26 cellular contexts compared by ENCODE assay signal in the genomic region with DNA sequence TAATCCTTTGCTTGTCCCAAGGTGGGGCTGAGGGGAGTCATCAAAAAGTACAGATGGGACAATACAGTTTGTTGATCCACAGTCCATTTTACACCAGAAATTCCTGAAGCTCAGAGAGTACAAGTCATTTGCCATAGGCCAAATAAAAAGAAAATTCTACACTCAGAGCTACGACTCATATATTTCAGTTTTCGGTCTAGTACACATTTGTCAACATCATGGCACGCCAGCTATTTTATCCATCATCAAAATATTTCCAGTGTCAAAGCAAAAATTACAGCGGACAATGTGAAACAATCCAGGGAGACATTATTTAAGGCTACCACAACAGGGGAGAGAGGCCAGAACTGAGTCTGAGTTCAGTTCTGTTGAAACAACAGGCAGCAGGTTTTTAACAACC.
DNase-seq lines count a peak whose midpoint lies in the region; ATAC-seq and TF ChIP-seq lines count a peak whose summit lies in the region.
"Had no signal": no experiment of that assay in that cellular context is flagged by ENCODE, and none has a peak within 500 bp of the region (broad histone marks: within the 10 kb centered on the region; RNA-seq: fewer than 3 reads in every experiment).

No MANE protein-coding gene starts in this region.

- no peaks in the 10 kb centered on the region for H3K79me2 ChIP-seq in trophoblast cell (ENCODE audit: control insufficient read depth, insufficient read depth, low read length, poor library complexity)

- no peak overlapping the region for H2BK12ac ChIP-seq in trophoblast cell (ENCODE audit: low read length)

- TF ChIP-seq CTCF in VCaP (conservative IDR thresholded peaks at IDR 0.05) (no peak), fibroblast of the aortic adventitia (IDR thresholded peaks at IDR 0.05; ENCODE audit: insufficient read depth, low read length) (no peak), psoas muscle (IDR thresholded peaks at IDR 0.05) (no peak)

- H3K9ac ChIP-seq in trophoblast cell (ENCODE audit: low read length), result no peak overlapping the region
- H3K9ac ChIP-seq: BLaER1 had no signal

- no peak for ATAC-seq in psoas muscle
- ATAC-seq: HCT116 had no signal

- H3K23ac ChIP-seq in trophoblast cell (ENCODE audit: low read length), result no peak overlapping the region

- no peak overlapping the region for H2BK120ac ChIP-seq in trophoblast cell (ENCODE audit: insufficient read depth, low read length, poor library complexity)

- no peaks in the 10 kb centered on the region for H3K36me3 ChIP-seq in trophoblast cell (ENCODE audit: control insufficient read depth in 1 of 2, insufficient read depth in 2 of 2, low read length in 2 of 2)
- no peaks in the 10 kb centered on the region for H3K36me3 ChIP-seq in psoas muscle (ENCODE audit: insufficient read depth in 1 of 2, low read depth in 1 of 2)
- H3K36me3 ChIP-seq: BLaER1, neutrophil, SJCRH30 had no signal

- H3K4me2 ChIP-seq in trophoblast cell (ENCODE audit: low read length), result no peak overlapping the region
- H3K4me2 ChIP-seq: BLaER1 had no signal

- no peak overlapping the region for H4K8ac ChIP-seq in trophoblast cell (ENCODE audit: low read depth, low read length)

- no peak overlapping the region for H2BK5ac ChIP-seq in trophoblast cell (ENCODE audit: low read depth, low read length, poor library complexity)

- H3K4me1 ChIP-seq in trophoblast cell (ENCODE audit: control insufficient read depth in 1 of 2, insufficient read depth in 2 of 2, low read length in 2 of 2) (no peaks in the 10 kb centered on the region), psoas muscle (no peaks in the 10 kb centered on the region)
- H3K4me1 ChIP-seq: BLaER1, SJCRH30 had no signal

- no peak overlapping the region for H4K91ac ChIP-seq in trophoblast cell (ENCODE audit: low read depth, low read length)

- H3K18ac ChIP-seq in trophoblast cell (ENCODE audit: low read length), result no peak overlapping the region

- H2AK5ac ChIP-seq in trophoblast cell (ENCODE audit: low read length), result no peak overlapping the region

- H3K27ac ChIP-seq in VCaP (peak overlapping the region; percentile 52), trophoblast cell (ENCODE audit: low read depth, low read length) (no peak overlapping the region), psoas muscle (no peak overlapping the region)
- H3K27ac ChIP-seq: BLaER1, coronary artery, neutrophil, SJCRH30, skin epidermis had no signal

- H3K4ac ChIP-seq in trophoblast cell (ENCODE audit: low read depth, low read length), result no peak overlapping the region

- H3K79me1 ChIP-seq in trophoblast cell (ENCODE audit: low read length), result no peaks in the 10 kb centered on the region

- DNase-seq in ELR (ENCODE audit: low read depth), result peak; percentile 10
- DNase-seq in fibroblast of the aortic adventitia (ENCODE audit: low read depth), result peak; percentile 16
- DNase-seq in trophoblast cell, result peak; percentile 10 to 57
- DNase-seq in AG08396 (ENCODE audit: low spot score), result no peak
- DNase-seq in psoas muscle, result no peak
- no peak for DNase-seq in NCI-H1092 (lab: John Stamatoyannopoulos, UW)
- DNase-seq: ACHN; activated CD4-positive, alpha-beta T cell treated with anti-CD3 and anti-CD28 coated beads for 4 hours; caudate nucleus; DMS153; effector CD8-positive, alpha-beta T cell; head of caudate nucleus; Kasumi-1; MV-4-11; NCI-H2107; NCI-H748 treated with DMSO at 0.1 percent for 48 hours; RPMI8226; SJCRH30; stimulated activated naive CD4-positive, alpha-beta T cell treated with Interleukin-2 at 50 U/mL for 16 hours; T-helper 9 cell had no signal

- no CpG with 5 or more reads among the region's 4 CpGs for WGBS in trophoblast cell (ENCODE audit: extremely low coverage, insufficient coverage, insufficient read length)
- WGBS in psoas muscle, 3 donors, result 88 to 97% (median 91%) methylated on average over 4 of the region's 4 CpGs

- H3K27me3 ChIP-seq in trophoblast cell (ENCODE audit: insufficient read depth, low read length) (no peaks in the 10 kb centered on the region), psoas muscle (ENCODE audit: insufficient read depth in 3 of 3, low read length in 2 of 3) (no peaks in the 10 kb centered on the region)
- H3K27me3 ChIP-seq: BLaER1, neutrophil, SJCRH30 had no signal

- intact Hi-C loops in psoas muscle (cut with DNase I), result no loop called here

- H3K4me3 ChIP-seq in fibroblast of the aortic adventitia (ENCODE audit: low read depth, low read length) (no peak overlapping the region), trophoblast cell (ENCODE audit: low read depth, low read length) (no peak overlapping the region), psoas muscle (no peak overlapping the region)
- H3K4me3 ChIP-seq: BLaER1, coronary artery, SJCRH30, skin epidermis had no signal

- no peak overlapping the region for H4K12ac ChIP-seq in trophoblast cell (ENCODE audit: low read depth, low read length)

- H2AFZ ChIP-seq in trophoblast cell (ENCODE audit: insufficient read depth, low read length, poor library complexity), result no peak overlapping the region

- H3K14ac ChIP-seq in trophoblast cell (ENCODE audit: low read length), result no peak overlapping the region

- H3K9me3 ChIP-seq in trophoblast cell (ENCODE audit: insufficient read depth, low read depth, low read length) (no peaks in the 10 kb centered on the region), psoas muscle (no peaks in the 10 kb centered on the region)
- H3K9me3 ChIP-seq: BLaER1, neutrophil, SJCRH30 had no signal

Comparison
In these comparisons a context has a peak if more than half of its experiments do, and no peak if none do; other contexts are left out.
1. DNase-seq: peak in ELR (single experiment), fibroblast of the aortic adventitia (single experiment) and trophoblast cell (2 of 2); none in AG08396 (single experiment), psoas muscle (0 of 2) and NCI-H1092 (single experiment).